ENCODE assay signal across 18 cellular contexts in genomic region chr3:81393251-81393650, GRCh38.
"Had no signal": no experiment of that assay in that cellular context is flagged by ENCODE, and none has a peak within 500 bp of the region (broad histone marks: within the 10 kb centered on the region; RNA-seq: fewer than 3 reads in every experiment).

No MANE protein-coding gene starts in this region.

- H3K36me3 ChIP-seq: adrenal gland, colonic mucosa, left lung, tibial nerve had no signal

- DNase-seq: activated CD4-positive, CD25-positive, alpha-beta regulatory T cell treated with anti-CD3 and anti-CD28 coated beads, Interleukin-2, amount 50 U/mL, for 72 hours; activated CD8-positive, alpha-beta memory T cell treated with anti-CD3 and anti-CD28 coated beads for 24 hours; activated CD8-positive, alpha-beta memory T cell treated with anti-CD3 and anti-CD28 coated beads, Interleukin-2, amount 50 U/mL, for 48 hours; activated effector memory CD4-positive, alpha-beta T cell treated with anti-CD3 and anti-CD28 coated beads, Interleukin-2, amount 50 U/mL, for 16 hours; activated T-cell treated with anti-CD3 and anti-CD28 coated beads, Interleukin-2, amount 50 U/mL, for 48 hours; adrenal gland; body of pancreas; caudate nucleus; colonic mucosa; head of caudate nucleus; kidney; left lung; stimulated activated CD4-positive, alpha-beta T cell treated with anti-CD3 and anti-CD28 coated beads, Interleukin-12 subunit alpha, Interleukin-12 subunit beta, amount 100 ng/mL, for 4 hours; stimulated activated CD4-positive, alpha-beta T cell treated with anti-CD3 and anti-CD28 coated beads, Interleukin-1b, Interleukin-23, amount 100 ng/mL, for 48 hours; stimulated activated naive CD8-positive, alpha-beta T cell treated with anti-CD3 and anti-CD28 coated beads, Interleukin-15, Interleukin-2, amounts not matched to agents 100 U/mL and 50 U/mL, for 24 hours; T-helper 2 cell had no signal

- H3K27ac ChIP-seq: adrenal gland, body of pancreas, colonic mucosa, left lung, tibial nerve, VCaP had no signal

- H3K9me3 ChIP-seq: adrenal gland, body of pancreas, colonic mucosa, left lung, tibial nerve had no signal

- H3K4me1 ChIP-seq: adrenal gland, body of pancreas, colonic mucosa, left lung, tibial nerve had no signal

- H3K4me3 ChIP-seq: adrenal gland, body of pancreas, colonic mucosa, left lung, tibial nerve had no signal

- H3K27me3 ChIP-seq: adrenal gland, body of pancreas, colonic mucosa, tibial nerve had no signal
